In genomic region chr13:108533842-108534241, GRCh38 we compare ENCODE assay signal across 36 cellular contexts.
"Had no signal": no experiment of that assay in that cellular context is flagged by ENCODE, and none has a peak within 500 bp of the region (broad histone marks: within the 10 kb centered on the region; RNA-seq: fewer than 3 reads in every experiment).

No MANE protein-coding gene starts in this region.

- H3K27me3 Mint-ChIP-seq: activated B cell treated with CpG ODN at 0.5 μM for 24 hours; activated CD8-positive, alpha-beta memory T cell treated with anti-CD3 and anti-CD28 coated beads, Interleukin-2, amount 10 ng/mL, durations not matched to agents 7 days and 5 days; central memory CD8-positive, alpha-beta T cell; dendritic cell treated with granulocyte-macrophage colony-stimulating factor and Interleukin-4, amounts not matched to agents 40 ng/mL and 50 ng/mL, for 4 days had no signal

- H3K4me1 ChIP-seq: esophagus muscularis mucosa, foreskin keratinocyte, gastrocnemius medialis, heart left ventricle had no signal

- FAIRE-seq: astrocyte, bronchial epithelial cell had no signal

- ATAC-seq: activated CD4-positive, CD25-positive, alpha-beta regulatory T cell treated with anti-CD3 and anti-CD28 coated beads, Interleukin-2, amount 50 U/mL, for 24 hours; activated CD8-positive, alpha-beta memory T cell treated with anti-CD3 and anti-CD28 coated beads, Interleukin-2, amount 10 ng/mL, durations not matched to agents 7 days and 5 days; activated CD8-positive, alpha-beta T cell treated with anti-CD3 and anti-CD28 coated beads, Interleukin-2, amount 10 ng/mL, durations not matched to agents 7 days and 5 days; activated T-cell treated with anti-CD3 and anti-CD28 coated beads, Interleukin-2, amount 50 U/mL, for 4 hours; activated T-helper 17 cell treated with anti-CD3 and anti-CD28 coated beads, Interleukin-2, amount 50 U/mL, for 72 hours; foreskin keratinocyte; gastrocnemius medialis; heart left ventricle; T-helper 17 cell had no signal

- H3K27ac Mint-ChIP-seq: activated B cell treated with CpG ODN at 0.5 μM for 24 hours; activated CD4-positive, alpha-beta memory T cell treated with anti-CD3 and anti-CD28 coated beads for 36 hours; activated CD8-positive, alpha-beta memory T cell treated with anti-CD3 and anti-CD28 coated beads, Interleukin-2, amount 10 ng/mL, durations not matched to agents 7 days and 5 days; activated CD8-positive, alpha-beta T cell treated with anti-CD3 and anti-CD28 coated beads, Interleukin-2, amount 10 ng/mL, durations not matched to agents 7 days and 5 days; activated naive CD8-positive, alpha-beta T cell; activated T-helper 17 cell treated with anti-CD3 and anti-CD28 coated beads, Interleukin-2, amount 50 U/mL, for 72 hours; dendritic cell treated with granulocyte-macrophage colony-stimulating factor and Interleukin-4, amounts not matched to agents 40 ng/mL and 50 ng/mL, for 4 days; endodermal cell; T-helper 17 cell; T-helper 2 cell treated with Interferon-gamma antibody and Interleukin-4, amounts not matched to agents 5 μg/mL and 100 μg/mL, for 36 hours had no signal

- H3K27me3 ChIP-seq: brain microvascular endothelial cell, foreskin keratinocyte, gastrocnemius medialis had no signal

- H3K36me3 ChIP-seq: brain microvascular endothelial cell, esophagus muscularis mucosa, gastrocnemius medialis, heart left ventricle, WERI-Rb-1 had no signal

- H3K4me1 Mint-ChIP-seq: activated B cell treated with CpG ODN at 0.5 μM for 24 hours; activated CD8-positive, alpha-beta memory T cell treated with anti-CD3 and anti-CD28 coated beads, Interleukin-2, amount 10 ng/mL, durations not matched to agents 7 days and 5 days; activated T-helper 17 cell treated with anti-CD3 and anti-CD28 coated beads, Interleukin-2, amount 50 U/mL, for 72 hours; central memory CD8-positive, alpha-beta T cell; endodermal cell; T-helper 17 cell had no signal

- H3K9me3 Mint-ChIP-seq: activated CD4-positive, alpha-beta memory T cell treated with anti-CD3 and anti-CD28 coated beads for 36 hours; activated T-helper 17 cell treated with anti-CD3 and anti-CD28 coated beads, Interleukin-2, amount 50 U/mL, for 72 hours; endodermal cell; T-helper 2 cell treated with Interferon-gamma antibody and Interleukin-4, amounts not matched to agents 5 μg/mL and 100 μg/mL, for 36 hours had no signal

- DNase-seq: activated B cell treated with CpG ODN at 0.5 μM for 24 hours; activated CD4-positive, alpha-beta memory T cell treated with anti-CD3 and anti-CD28 coated beads for 36 hours; activated CD4-positive, alpha-beta T cell treated with anti-CD3 and anti-CD28 coated beads for 48 hours; activated CD8-positive, alpha-beta memory T cell treated with anti-CD3 and anti-CD28 coated beads, Interleukin-2, amount 10 ng/mL, durations not matched to agents 7 days and 5 days; activated CD8-positive, alpha-beta memory T cell treated with anti-CD3 and anti-CD28 coated beads, Interleukin-2, amount 50 U/mL, for 4 hours; activated CD8-positive, alpha-beta T cell treated with anti-CD3 and anti-CD28 coated beads, Interleukin-2, amount 10 ng/mL, durations not matched to agents 7 days and 5 days; activated effector memory CD4-positive, alpha-beta T cell treated with Interleukin-2 at 50 U/mL for 16 hours; activated gamma-delta T cell treated with Interleukin-2 at 50 U/mL for 16 hours; activated naive CD4-positive, alpha-beta T cell treated with anti-CD3 and anti-CD28 coated beads, Interleukin-2, amount 50 U/mL, for 16 hours; activated naive CD4-positive, alpha-beta T cell treated with Interleukin-2 at 50 U/mL for 16 hours; activated T-cell treated with anti-CD3 and anti-CD28 coated beads, Interleukin-2, amount 50 U/mL, for 4 hours; amniotic stem cell; anterior cingulate cortex; brain microvascular endothelial cell; dorsolateral prefrontal cortex; effector memory CD4-positive, alpha-beta T cell; endodermal cell; erythroblast; foreskin keratinocyte; gastrocnemius medialis; glutamatergic neuron; heart left ventricle; T-helper 1 cell; T-helper 17 cell; T1000; WERI-Rb-1 had no signal

- H3K4me3 Mint-ChIP-seq: activated B cell treated with CpG ODN at 0.5 μM for 24 hours; activated CD4-positive, alpha-beta memory T cell treated with anti-CD3 and anti-CD28 coated beads for 36 hours; activated CD8-positive, alpha-beta memory T cell treated with anti-CD3 and anti-CD28 coated beads, Interleukin-2, amount 10 ng/mL, durations not matched to agents 7 days and 5 days; activated CD8-positive, alpha-beta T cell treated with anti-CD3 and anti-CD28 coated beads, Interleukin-2, amount 10 ng/mL, durations not matched to agents 7 days and 5 days; activated naive CD8-positive, alpha-beta T cell; activated T-cell treated with anti-CD3 and anti-CD28 coated beads, Interleukin-2, amount 50 U/mL, for 4 hours; activated T-helper 17 cell treated with anti-CD3 and anti-CD28 coated beads, Interleukin-2, amount 50 U/mL, for 72 hours; central memory CD8-positive, alpha-beta T cell; dendritic cell treated with granulocyte-macrophage colony-stimulating factor and Interleukin-4, amounts not matched to agents 40 ng/mL and 50 ng/mL, for 4 days; endodermal cell; T-helper 17 cell; T-helper 2 cell treated with Interferon-gamma antibody and Interleukin-4, amounts not matched to agents 5 μg/mL and 100 μg/mL, for 36 hours had no signal

- H3K27ac ChIP-seq: brain microvascular endothelial cell, coronary artery, dorsolateral prefrontal cortex, esophagus muscularis mucosa, foreskin keratinocyte, gastrocnemius medialis, heart left ventricle, WERI-Rb-1 had no signal

- H3K36me3 Mint-ChIP-seq: activated CD8-positive, alpha-beta memory T cell treated with anti-CD3 and anti-CD28 coated beads, Interleukin-2, amount 10 ng/mL, durations not matched to agents 7 days and 5 days; activated naive CD8-positive, alpha-beta T cell had no signal

- H3K9me3 ChIP-seq: esophagus muscularis mucosa, gastrocnemius medialis, heart left ventricle had no signal

- H3K4me3 ChIP-seq: coronary artery, dorsolateral prefrontal cortex, esophagus muscularis mucosa, gastrocnemius medialis, heart left ventricle had no signal
